10 cellular contexts compared by ENCODE assay signal in genomic region chr22:41367680-41368542, GRCh38. TPM values are rescaled to one million over a fixed set of nuclear protein-coding genes. Genes with fewer than 3 reads are reported as not detected.
A peak's percentile ranks its signal among the peaks of the same experiment; 100 is the strongest.
DNase-seq lines count a peak whose midpoint lies in the region; ATAC-seq and TF ChIP-seq lines count a peak whose summit lies in the region.
"Had no signal": no experiment of that assay in that cellular context is flagged by ENCODE, and none has a peak within 500 bp of the region (broad histone marks: within the 10 kb centered on the region; RNA-seq: fewer than 3 reads in every experiment).

No MANE protein-coding gene starts in this region.

- no peak overlapping the region for H3K56ac ChIP-seq in IMR-90 (ENCODE audit: extremely low read depth, insufficient read depth, low read length)

- intact Hi-C loops in A673 (cut with micrococcal nuclease; ENCODE audit: unreplicated experiment), result no loop called here
- intact Hi-C loops in IMR-90 (cut with micrococcal nuclease), result no loop called here
- intact Hi-C loops in dendritic cell treated with granulocyte-macrophage colony-stimulating factor and Interleukin-4, amounts not matched to agents 40 ng/mL and 50 ng/mL, for 4 days (cut with micrococcal nuclease), result no loop called here

- dilution Hi-C loops in IMR-90 (cut with HindIII; ENCODE audit: low sequenced_read_pairs, unreplicated experiment), result no loop called here

- ATAC-seq in IMR-90 (ENCODE audit: low read depth) (peak; percentile 2), GM18873 (IDR thresholded peaks at IDR 0.05; ENCODE audit: low FRiP score, unreplicated experiment) (no peak), GM18867 (IDR thresholded peaks at IDR 0.05; ENCODE audit: unreplicated experiment) (no peak)

- no peaks in the 10 kb centered on the region for H3K27me3 ChIP-seq in A673 (replicated peaks; ENCODE audit: insufficient read depth, low read depth, low read length, poor library complexity)
- H3K27me3 ChIP-seq in IMR-90 (ENCODE audit: control insufficient read depth, insufficient read depth, low read length), result peaks cover 3% of the 10 kb centered on the region; the same call in 1 of the 2 replicates
- H3K27me3 ChIP-seq in mucosa of stomach (ENCODE audit: control insufficient read depth, insufficient read depth, low read length), result no peaks in the 10 kb centered on the region

- no peak for TF ChIP-seq POLR2A in IMR-90 (IDR thresholded peaks at IDR 0.05; ENCODE audit: low read depth, low read length)

- 48% methylated on average over 4 of the region's 18 CpGs; no CpG with 5 or more reads in 1 of the 2 experiments for WGBS in IMR-90 (ENCODE audit: extremely low coverage in 2 of 2, insufficient read length in 1 of 2), 2 experiments

- in situ Hi-C loops in IMR-90 (cut with MboI; ENCODE audit: low sequenced_read_pairs), result no loop called here
- in situ Hi-C loops in GM13977 (cut with MboI; ENCODE audit: low pct_unique_long_range_greater_than_20kb, low sequenced_read_pairs, unreplicated experiment), result no loop called here

- peak overlapping the region; percentile 80 for H2AFZ ChIP-seq in IMR-90 (replicated peaks; ENCODE audit: low read length, poor library complexity)

- peak overlapping the region in 1 of 2 experiments; percentile 71; a peak in 1 of 4 replicates for H4K8ac ChIP-seq in IMR-90 (ENCODE audit: low read depth in 2 of 2, low read length in 2 of 2)

- H3K23ac ChIP-seq in IMR-90 (ENCODE audit: low read depth, low read length), result peak overlapping the region; percentile 60; the same call in 1 of the 2 replicates

- TF ChIP-seq CTCF in A673 (conservative IDR thresholded peaks at IDR 0.05; ENCODE audit: low read depth, low read length) (no peak), IMR-90 (conservative IDR thresholded peaks at IDR 0.05; ENCODE audit: low read depth, low read length) (no peak), GM13977 (IDR thresholded peaks at IDR 0.05; ENCODE audit: extremely low read depth, insufficient read depth, missing control alignments) (no peak)

- H3K14ac ChIP-seq in IMR-90 (replicated peaks; ENCODE audit: low read depth, low read length), result peak overlapping the region; percentile 62

- peak overlapping the region; percentile 38; the same call in 1 of the 2 replicates for H2BK120ac ChIP-seq in IMR-90 (ENCODE audit: low read depth, low read length)

- peaks cover 10% of the 10 kb centered on the region; the same call in 1 of the 2 replicates for H4K20me1 ChIP-seq in IMR-90 (ENCODE audit: insufficient read depth, low read length)

- H2BK20ac ChIP-seq in IMR-90 (ENCODE audit: low read depth, low read length), result no peak overlapping the region

- peaks cover 4% of the 10 kb centered on the region for H3K9me1 ChIP-seq in IMR-90 (ENCODE audit: insufficient read depth, low read length)

- H3K4ac ChIP-seq in IMR-90 (ENCODE audit: low read depth, low read length), result peak overlapping the region; percentile 71

- H3K79me1 ChIP-seq in IMR-90 (ENCODE audit: low read depth in 1 of 2, low read length in 2 of 2), result peaks cover 0 to 7% of the 10 kb centered on the region in 2 experiments; a peak in 1 of 4 replicates

- H2AK5ac ChIP-seq in IMR-90 (ENCODE audit: low read depth, low read length), result peak overlapping the region; percentile 86

- H4K91ac ChIP-seq in IMR-90 (ENCODE audit: insufficient read depth, low read depth, low read length), result peak overlapping the region; percentile 55

- no peak overlapping the region for H2BK5ac ChIP-seq in IMR-90 (ENCODE audit: low read depth, low read length, poor library complexity, severe bottlenecking)

- TF ChIP-seq RAD21 in IMR-90 (IDR thresholded peaks at IDR 0.05; ENCODE audit: low read length), result no peak

- H3K9me3 Mint-ChIP-seq in dendritic cell treated with granulocyte-macrophage colony-stimulating factor and Interleukin-4, amounts not matched to agents 40 ng/mL and 50 ng/mL, for 4 days, result no peaks in the 10 kb centered on the region
- H3K9me3 Mint-ChIP-seq: IgD-negative memory B cell, neural crest cell had no signal

- H3K27me3 Mint-ChIP-seq in dendritic cell treated with granulocyte-macrophage colony-stimulating factor and Interleukin-4, amounts not matched to agents 40 ng/mL and 50 ng/mL, for 4 days, result peaks cover 3% of the 10 kb centered on the region

- peaks cover 17% of the 10 kb centered on the region for H3K4me1 Mint-ChIP-seq in dendritic cell treated with granulocyte-macrophage colony-stimulating factor and Interleukin-4, amounts not matched to agents 40 ng/mL and 50 ng/mL, for 4 days (ENCODE audit: low read depth)
- H3K4me1 Mint-ChIP-seq: IgD-negative memory B cell, neural crest cell had no signal

- CTCF ChIA-PET in A673 (lab: Charles Lee), result interaction anchor here (0.7 kb wide), 1 partner anchor 13 kb away, joined by 4 read pairs; the partner anchor contains the start of gene TEF
- CTCF ChIA-PET in IMR-90 (lab: Yijun Ruan, JAX), result interaction anchor here (0.7 kb wide), 1 partner anchor 157 kb away, joined by 3 read pairs; no protein-coding TSS in a partner anchor

- BruUV-seq in A673 (replicated peaks; lab: Mats Ljungman, UMichigan), result no TSS peak
- BruUV-seq in IMR-90 (replicated peaks; lab: Mats Ljungman, UMichigan), result no TSS peak

- DNase-seq in A673 (ENCODE audit: low spot score) (no peak), IMR-90 (peak; percentile 22), DMS114 treated with DMSO at 0.1 percent for 48 hours (lab: John Stamatoyannopoulos, UW; ENCODE audit: unreplicated experiment) (no peak), GM13977 (ENCODE audit: low spot score) (no peak)

- H3K4me1 ChIP-seq in A673 (ENCODE audit: insufficient read depth, low read length, poor library complexity, severe bottlenecking) (peaks cover 17% of the 10 kb centered on the region), IMR-90 (ENCODE audit: control insufficient read depth, insufficient read depth, low read length) (peaks cover 11% of the 10 kb centered on the region), mucosa of stomach (ENCODE audit: control insufficient read depth, insufficient read depth, low read length) (peaks cover 47% of the 10 kb centered on the region)

- H3K9ac ChIP-seq in IMR-90 (ENCODE audit: low read depth, low read length), result peak overlapping the region; percentile 27; the same call in 1 of the 2 replicates
- H3K9ac ChIP-seq in mucosa of stomach (ENCODE audit: low read length), result peak overlapping the region; percentile 42

- peak overlapping the region; percentile 94 for H2AK9ac ChIP-seq in IMR-90 (replicated peaks; ENCODE audit: low read depth, low read length, poor library complexity)

- H3K9me3 ChIP-seq in A673 (ENCODE audit: low read depth, low read length, poor library complexity, severe bottlenecking) (no peaks in the 10 kb centered on the region), IMR-90 (ENCODE audit: control insufficient read depth, insufficient read depth, low read length) (no peaks in the 10 kb centered on the region), mucosa of stomach (ENCODE audit: control insufficient read depth, low read length) (no peaks in the 10 kb centered on the region)

- H4K5ac ChIP-seq in IMR-90 (ENCODE audit: low read depth, low read length), result 0 out of 2 replicates have a peak overlapping the region, but pooled peaks have one; percentile 11

- no peak overlapping the region for H3K18ac ChIP-seq in IMR-90 (ENCODE audit: low read depth, low read length)

- H3K36me3 Mint-ChIP-seq in dendritic cell treated with granulocyte-macrophage colony-stimulating factor and Interleukin-4, amounts not matched to agents 40 ng/mL and 50 ng/mL, for 4 days (ENCODE audit: low read depth), result no peaks in the 10 kb centered on the region

- H3K27ac ChIP-seq in A673 (ENCODE audit: low read depth, low read length, poor library complexity, severe bottlenecking), result peak overlapping the region; percentile 33
- peak overlapping the region; percentile 11; the same call in 1 of the 2 replicates for H3K27ac ChIP-seq in IMR-90 (ENCODE audit: insufficient read depth, low read length)

- H3K36me3 ChIP-seq in A673 (ENCODE audit: insufficient read depth, low read length, poor library complexity, severe bottlenecking), result no peaks in the 10 kb centered on the region
- no peaks in the 10 kb centered on the region for H3K36me3 ChIP-seq in IMR-90 (ENCODE audit: control insufficient read depth, insufficient read depth, low read length)
- no peaks in the 10 kb centered on the region for H3K36me3 ChIP-seq in mucosa of stomach (ENCODE audit: control insufficient read depth, insufficient read depth, low read length)

- peak overlapping the region; percentile 77 for H3K4me2 ChIP-seq in IMR-90 (ENCODE audit: low read depth, low read length)

- peak overlapping the region; percentile 29; the same call in 1 of the 3 replicates for H2BK15ac ChIP-seq in IMR-90 (ENCODE audit: low read depth, low read length)

- peak overlapping the region; percentile 7 for H3K27ac Mint-ChIP-seq in dendritic cell treated with granulocyte-macrophage colony-stimulating factor and Interleukin-4, amounts not matched to agents 40 ng/mL and 50 ng/mL, for 4 days

- H3K4me3 ChIP-seq in A673 (ENCODE audit: low read depth, low read length, poor library complexity, severe bottlenecking) (peak overlapping the region; percentile 26), IMR-90 (ENCODE audit: insufficient read depth, low read depth, low read length) (0 out of 2 replicates have a peak overlapping the region, but pooled peaks have one; percentile 6), mucosa of stomach (ENCODE audit: low read length) (peak overlapping the region; percentile 20)

- peak overlapping the region; percentile 44 for H3K4me3 Mint-ChIP-seq in dendritic cell treated with granulocyte-macrophage colony-stimulating factor and Interleukin-4, amounts not matched to agents 40 ng/mL and 50 ng/mL, for 4 days
- H3K4me3 Mint-ChIP-seq: IgD-negative memory B cell, neural crest cell had no signal

- POLR2A ChIA-PET in A673 (lab: Charles Lee; ENCODE audit: low non-redundant PET) (no interaction called here), IMR-90 (lab: Charles Lee; ENCODE audit: unreplicated experiment) (no interaction called here)

TF ChIP-seq in IMR-90, 13 proteins besides CTCF, POLR2A, EP300 and RAD21:
- no peak for TF ChIP-seq CEBPB (IDR thresholded peaks at IDR 0.05; ENCODE audit: low read depth, low read length)
- no peak for TF ChIP-seq MAFK (IDR thresholded peaks at IDR 0.05; ENCODE audit: low read depth, low read length)

RNA-seq across cellular contexts. Expression of gene TEF, which starts 13.8 kb away (rescaled TPM):
- total RNA-seq in A673 (2021) (3.9 and 8.0 TPM in 2 replicates), IMR-90 (2012; rRNA removed) (5.6 and 6.1 TPM in 2 replicates)
- polyA plus RNA-seq in IMR-90 (2012; rRNA removed), result 11.6 and 14.4 TPM in 2 replicates
- polyA plus RNA-seq in IMR-90 (2012; cell fraction: cytosol; rRNA removed), result 4.4 and 5.7 TPM in 2 replicates
- polyA plus RNA-seq in IMR-90 (2012; cell fraction: nucleus; rRNA removed; ENCODE audit: low replicate concordance), result 4.7 and 8.8 TPM in 2 replicates
